In the genomic region with DNA sequence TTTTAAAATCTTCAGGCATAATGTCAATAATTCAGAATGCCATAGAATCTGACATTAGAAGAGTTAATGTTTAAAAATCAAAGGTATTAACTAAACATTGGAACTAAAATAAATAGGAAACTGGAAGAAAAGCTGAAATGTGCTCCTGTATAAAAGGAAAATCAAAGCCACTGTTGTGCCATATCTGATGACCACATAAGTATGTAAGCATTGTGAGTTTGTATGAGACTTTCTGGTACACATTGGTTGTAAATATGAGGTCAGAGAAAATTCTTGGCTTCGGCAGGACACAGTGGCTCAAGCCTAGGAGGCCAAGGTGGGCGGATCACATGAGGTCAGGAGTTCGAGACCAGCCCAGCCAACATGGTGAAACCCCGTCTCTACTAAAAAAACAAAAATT, we compare ENCODE assay signal across 20 cellular contexts. TPM values are rescaled to one million over a fixed set of nuclear protein-coding genes. Genes with fewer than 3 reads are reported as not detected.
DNase-seq lines count a peak whose midpoint lies in the region; ATAC-seq and TF ChIP-seq lines count a peak whose summit lies in the region.
"Had no signal": no experiment of that assay in that cellular context is flagged by ENCODE, and none has a peak within 500 bp of the region (broad histone marks: within the 10 kb centered on the region; RNA-seq: fewer than 3 reads in every experiment).

No MANE protein-coding gene starts in this region.

- H3K36me3 Mint-ChIP-seq in natural killer cell treated with Interleukin-12 subunit alpha and Interleukin-12 subunit beta and Interleukin-15 and Interleukin-18, amount 100 ng/mL, for 72 hours, result peaks cover 5% of the 10 kb centered on the region
- no peaks in the 10 kb centered on the region for H3K36me3 Mint-ChIP-seq in natural killer cell
- no peaks in the 10 kb centered on the region for H3K36me3 Mint-ChIP-seq in activated CD8-positive, alpha-beta memory T cell treated with anti-CD3 and anti-CD28 coated beads, Interleukin-2, amount 10 ng/mL, durations not matched to agents 7 days and 5 days

- intact Hi-C loops in natural killer cell (cut with micrococcal nuclease), result no loop called here
- intact Hi-C loops in dorsolateral prefrontal cortex (cut with DNase I), result no loop called here

- H3K9me3 Mint-ChIP-seq in natural killer cell treated with Interleukin-12 subunit alpha and Interleukin-12 subunit beta and Interleukin-15 and Interleukin-18, amount 100 ng/mL, for 72 hours, result peaks cover 3% of the 10 kb centered on the region
- no peaks in the 10 kb centered on the region for H3K9me3 Mint-ChIP-seq in natural killer cell
- no peaks in the 10 kb centered on the region for H3K9me3 Mint-ChIP-seq in activated CD8-positive, alpha-beta memory T cell treated with anti-CD3 and anti-CD28 coated beads, Interleukin-2, amount 10 ng/mL, durations not matched to agents 7 days and 5 days (ENCODE audit: low read depth)
- H3K9me3 Mint-ChIP-seq: CD4-positive, alpha-beta T cell had no signal

- H3K9me3 ChIP-seq in liver (ENCODE audit: control insufficient read depth in 4 of 4, low read length in 3 of 4), result no peaks in the 10 kb centered on the region
- H3K9me3 ChIP-seq: Caco-2, HAP-1 had no signal

- no peaks in the 10 kb centered on the region for H3K36me3 ChIP-seq in liver (ENCODE audit: control insufficient read depth in 4 of 4, insufficient read depth in 3 of 4, low read depth in 1 of 4, low read length in 3 of 4)
- H3K36me3 ChIP-seq: BE2C, HAP-1 had no signal

- 40% methylated on average over 4 of the region's 4 CpGs for WGBS in liver

- CTCF ChIA-PET in activated CD8-positive, alpha-beta memory T cell treated with anti-CD3 and anti-CD28 coated beads, Interleukin-2, amount 10 ng/mL, durations not matched to agents 7 days and 5 days (lab: Charles Lee), result no interaction called here

- DNase-seq in natural killer cell treated with Interleukin-12 subunit alpha and Interleukin-12 subunit beta and Interleukin-15 and Interleukin-18, amount 100 ng/mL, for 72 hours (ENCODE audit: low spot score), result no peak
- DNase-seq in natural killer cell (no peak), epithelial cell of prostate (ENCODE audit: low read depth, low spot score) (no peak), dorsolateral prefrontal cortex (no peak), NCI-H1105 (lab: John Stamatoyannopoulos, UW) (no peak), NCI-H2171 (lab: John Stamatoyannopoulos, UW) (no peak)
- DNase-seq in activated CD8-positive, alpha-beta memory T cell treated with anti-CD3 and anti-CD28 coated beads, Interleukin-2, amount 10 ng/mL, durations not matched to agents 7 days and 5 days, result no peak
- DNase-seq: BE2C; Caco-2; CD4-positive, alpha-beta T cell; GDM1; NCI-H1105 treated with DMSO at 0.1 percent for 48 hours; NCI-H1694; NCI-H2081 treated with DMSO at 0.1 percent for 48 hours; NCI-H510A; NCI-H774; Right ventricle myocardium superior had no signal

- H3K9ac ChIP-seq in liver (ENCODE audit: low read depth in 1 of 2, low read length in 2 of 2), result no peak overlapping the region

- ATAC-seq in natural killer cell treated with Interleukin-12 subunit alpha and Interleukin-12 subunit beta and Interleukin-15 and Interleukin-18, amount 100 ng/mL, for 72 hours, result no peak
- no peak for ATAC-seq in natural killer cell
- ATAC-seq in activated CD8-positive, alpha-beta memory T cell treated with anti-CD3 and anti-CD28 coated beads, Interleukin-2, amount 10 ng/mL, durations not matched to agents 7 days and 5 days, result no peak
- ATAC-seq: K562 had no signal

- peak; percentile 31 for TF ChIP-seq RAD21 in liver (IDR thresholded peaks at IDR 0.05)

- no peak overlapping the region for H3K4me3 Mint-ChIP-seq in natural killer cell treated with Interleukin-12 subunit alpha and Interleukin-12 subunit beta and Interleukin-15 and Interleukin-18, amount 100 ng/mL, for 72 hours
- no peak overlapping the region for H3K4me3 Mint-ChIP-seq in natural killer cell
- no peak overlapping the region for H3K4me3 Mint-ChIP-seq in activated CD8-positive, alpha-beta memory T cell treated with anti-CD3 and anti-CD28 coated beads, Interleukin-2, amount 10 ng/mL, durations not matched to agents 7 days and 5 days
- H3K4me3 Mint-ChIP-seq: CD4-positive, alpha-beta T cell had no signal

- H3K27ac ChIP-seq in epithelial cell of prostate (peak overlapping the region; percentile 67), liver (ENCODE audit: low read depth in 1 of 2, low read length in 2 of 2) (no peak overlapping the region), dorsolateral prefrontal cortex (no peak overlapping the region)

- peaks cover 22% of the 10 kb centered on the region in 2 donors for H3K4me1 Mint-ChIP-seq in natural killer cell treated with Interleukin-12 subunit alpha and Interleukin-12 subunit beta and Interleukin-15 and Interleukin-18, amount 100 ng/mL, for 72 hours (ENCODE audit: low read depth in 2 of 2)
- H3K4me1 Mint-ChIP-seq in natural killer cell, result peaks cover 8 to 12% of the 10 kb centered on the region in 2 donors
- peaks cover 18% of the 10 kb centered on the region for H3K4me1 Mint-ChIP-seq in activated CD8-positive, alpha-beta memory T cell treated with anti-CD3 and anti-CD28 coated beads, Interleukin-2, amount 10 ng/mL, durations not matched to agents 7 days and 5 days

- no peak overlapping the region for H3K4me3 ChIP-seq in liver (ENCODE audit: low read depth in 1 of 3, low read length in 3 of 3)
- no peak overlapping the region for H3K4me3 ChIP-seq in dorsolateral prefrontal cortex
- H3K4me3 ChIP-seq: HAP-1, K562 had no signal

- TF ChIP-seq CTCF in natural killer cell (IDR thresholded peaks at IDR 0.05), result no peak
- no peak for TF ChIP-seq CTCF in liver (IDR thresholded peaks at IDR 0.05; ENCODE audit: low read depth, low read length, missing input control)
- TF ChIP-seq CTCF in dorsolateral prefrontal cortex (IDR thresholded peaks at IDR 0.05 in 54 of 56, conservative IDR thresholded peaks at IDR 0.05 in 2 of 56; ENCODE audit: low read depth in 1 of 56, partially characterized antibody in 56 of 56), result no peak

- no peaks in the 10 kb centered on the region for H3K27me3 ChIP-seq in liver (ENCODE audit: control insufficient read depth in 4 of 4, insufficient read depth in 4 of 4, low read length in 3 of 4)
- no peaks in the 10 kb centered on the region for H3K27me3 ChIP-seq in dorsolateral prefrontal cortex
- H3K27me3 ChIP-seq: BE2C had no signal

- peak overlapping the region; percentile 67 to 78 for H3K27ac Mint-ChIP-seq in natural killer cell treated with Interleukin-12 subunit alpha and Interleukin-12 subunit beta and Interleukin-15 and Interleukin-18, amount 100 ng/mL, for 72 hours
- H3K27ac Mint-ChIP-seq in natural killer cell, result no peak overlapping the region
- no peak overlapping the region for H3K27ac Mint-ChIP-seq in activated CD8-positive, alpha-beta memory T cell treated with anti-CD3 and anti-CD28 coated beads, Interleukin-2, amount 10 ng/mL, durations not matched to agents 7 days and 5 days
- H3K27ac Mint-ChIP-seq: CD4-positive, alpha-beta T cell had no signal

- peaks cover 0 to 3% of the 10 kb centered on the region in 2 donors for H3K27me3 Mint-ChIP-seq in natural killer cell treated with Interleukin-12 subunit alpha and Interleukin-12 subunit beta and Interleukin-15 and Interleukin-18, amount 100 ng/mL, for 72 hours
- H3K27me3 Mint-ChIP-seq in natural killer cell (ENCODE audit: low read depth in 2 of 2), result peaks cover 3 to 7% of the 10 kb centered on the region in 2 donors
- peaks cover 14% of the 10 kb centered on the region for H3K27me3 Mint-ChIP-seq in activated CD8-positive, alpha-beta memory T cell treated with anti-CD3 and anti-CD28 coated beads, Interleukin-2, amount 10 ng/mL, durations not matched to agents 7 days and 5 days

- peaks cover 3 to 12% (median 8%) of the 10 kb centered on the region in 4 donors for H3K4me1 ChIP-seq in liver (ENCODE audit: control insufficient read depth in 4 of 4, insufficient read depth in 4 of 4, low read length in 3 of 4)
- H3K4me1 ChIP-seq: Caco-2, HAP-1 had no signal

TF ChIP-seq in liver, 16 proteins besides CTCF, POLR2A, EP300 and RAD21 (continues in another document):
- TF ChIP-seq, protein P1, sequence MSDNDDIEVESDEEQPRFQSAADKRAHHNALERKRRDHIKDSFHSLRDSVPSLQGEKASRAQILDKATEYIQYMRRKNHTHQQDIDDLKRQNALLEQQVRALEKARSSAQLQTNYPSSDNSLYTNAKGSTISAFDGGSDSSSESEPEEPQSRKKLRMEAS (IDR thresholded peaks at IDR 0.05), result no peak
- TF ChIP-seq, protein P2, sequence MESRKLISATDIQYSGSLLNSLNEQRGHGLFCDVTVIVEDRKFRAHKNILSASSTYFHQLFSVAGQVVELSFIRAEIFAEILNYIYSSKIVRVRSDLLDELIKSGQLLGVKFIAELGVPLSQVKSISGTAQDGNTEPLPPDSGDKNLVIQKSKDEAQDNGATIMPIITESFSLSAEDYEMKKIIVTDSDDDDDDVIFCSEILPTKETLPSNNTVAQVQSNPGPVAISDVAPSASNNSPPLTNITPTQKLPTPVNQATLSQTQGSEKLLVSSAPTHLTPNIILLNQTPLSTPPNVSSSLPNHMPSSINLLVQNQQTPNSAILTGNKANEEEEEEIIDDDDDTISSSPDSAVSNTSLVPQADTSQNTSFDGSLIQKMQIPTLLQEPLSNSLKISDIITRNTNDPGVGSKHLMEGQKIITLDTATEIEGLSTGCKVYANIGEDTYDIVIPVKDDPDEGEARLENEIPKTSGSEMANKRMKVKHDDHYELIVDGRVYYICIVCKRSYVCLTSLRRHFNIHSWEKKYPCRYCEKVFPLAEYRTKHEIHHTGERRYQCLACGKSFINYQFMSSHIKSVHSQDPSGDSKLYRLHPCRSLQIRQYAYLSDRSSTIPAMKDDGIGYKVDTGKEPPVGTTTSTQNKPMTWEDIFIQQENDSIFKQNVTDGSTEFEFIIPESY (IDR thresholded peaks at IDR 0.05), result no peak
- TF ChIP-seq EGR1 (IDR thresholded peaks at IDR 0.05; ENCODE audit: low read depth in 2 of 2) (peak; percentile 47 to 65), SP1 (IDR thresholded peaks at IDR 0.05) (peak; percentile 64), HNF4G (IDR thresholded peaks at IDR 0.05) (no peak)

RNA-seq across cellular contexts. Expression of gene INTS6, which starts 48.3 kb away (rescaled TPM):
- 10 to 100 TPM; 66.1 to 92.3 TPM for total RNA-seq in natural killer cell treated with Interleukin-12 subunit alpha and Interleukin-12 subunit beta and Interleukin-15 and Interleukin-18, amount 100 ng/mL, for 72 hours
- 100 to 1,000 TPM in 2 of 3 donors, 10 to 100 TPM in 1; 89.2 to 142 (median 110) TPM for total RNA-seq in natural killer cell
- total RNA-seq in liver, result 10 to 100 TPM; 25.4 to 61.4 TPM
- polyA plus RNA-seq in liver, result 10 to 100 TPM; 11.4 to 12.3 TPM
- 10 to 100 TPM; 30.1 to 60.5 (median 42.9) TPM for total RNA-seq in dorsolateral prefrontal cortex
- 10 to 100 TPM; 52.9 to 60.3 TPM for total RNA-seq in activated CD8-positive, alpha-beta memory T cell treated with anti-CD3 and anti-CD28 coated beads, Interleukin-2, amount 10 ng/mL, durations not matched to agents 7 days and 5 days

Comparison
In these comparisons a context has a peak if more than half of its experiments do, and no peak if none do; other contexts are left out.
1. H3K27ac Mint-ChIP-seq: peak in natural killer cell treated with Interleukin-12 subunit alpha and Interleukin-12 subunit beta and Interleukin-15 and Interleukin-18, amount 100 ng/mL, for 72 hours (2 of 2); none in natural killer cell (0 of 2) and activated CD8-positive, alpha-beta memory T cell treated with anti-CD3 and anti-CD28 coated beads, Interleukin-2, amount 10 ng/mL, durations not matched to agents 7 days and 5 days (single experiment).